In the genomic region with DNA sequence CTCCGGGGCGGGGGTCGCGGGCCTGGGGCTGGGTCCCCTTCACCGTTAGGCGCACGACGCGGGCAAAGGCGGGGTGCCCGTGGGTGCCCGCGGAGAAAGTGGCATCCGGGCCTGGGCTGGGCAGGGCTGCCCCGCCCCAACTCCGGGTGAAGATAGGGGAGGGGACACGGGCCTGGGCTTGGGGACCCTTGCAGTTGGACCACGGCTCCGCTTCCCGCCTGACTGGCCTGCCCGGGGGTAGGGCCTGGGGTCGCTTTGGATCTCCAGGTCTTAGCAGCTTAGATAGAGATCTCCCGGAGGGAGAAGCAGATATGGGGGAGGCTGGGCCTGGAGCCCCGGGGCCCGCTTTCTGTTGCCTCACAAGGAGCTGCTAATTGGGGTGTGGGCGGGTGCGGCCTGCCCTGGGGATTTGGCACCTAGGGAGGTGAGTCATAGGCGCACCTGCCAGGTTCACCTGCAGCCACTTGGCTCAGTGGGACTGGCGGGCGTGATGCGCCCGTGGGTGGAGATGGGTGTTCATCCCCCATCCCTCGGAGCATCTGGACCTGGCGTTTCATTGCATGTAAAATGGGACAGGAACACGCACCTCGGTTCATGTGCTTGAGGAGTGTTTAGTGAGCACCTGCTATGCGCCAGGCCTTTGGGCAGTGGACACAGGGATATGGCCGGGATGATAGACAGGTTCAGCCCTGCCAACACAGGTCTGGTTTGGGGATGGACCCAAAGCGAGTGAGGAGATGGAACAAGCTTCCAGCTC, we compare ENCODE assay signal across 8 cellular contexts. TPM values are rescaled to one million over a fixed set of nuclear protein-coding genes. Genes with fewer than 3 reads are reported as not detected.
DNase-seq lines count a peak whose midpoint lies in the region; ATAC-seq and TF ChIP-seq lines count a peak whose summit lies in the region.

No MANE protein-coding gene starts in this region.

- TF ChIP-seq POLR2A in heart left ventricle (IDR thresholded peaks at IDR 0.05) (no peak), gastroesophageal sphincter (IDR thresholded peaks at IDR 0.05) (no peak), sigmoid colon (IDR thresholded peaks at IDR 0.05) (no peak)

- 5 to 14% (median 6%) methylated on average over 19 to 39 of the region's 39 CpGs for WGBS in heart left ventricle, 4 donors
- WGBS in gastroesophageal sphincter (ENCODE audit: low coverage in 1 of 2), 2 donors = 0 to 10% methylated on average over 1 to 3 of the region's 39 CpGs
- 2 to 4% methylated on average over 39 of the region's 39 CpGs for WGBS in sigmoid colon, 2 donors

- intact Hi-C loops in heart left ventricle (cut with DNase I) = loop anchor here in 1 of 10 donors (5.0 kb wide), 1 partner anchor 137 kb away; a partner anchor contains a TSS
- intact Hi-C loops in cardiac septum (cut with DNase I) = no loop called here
- intact Hi-C loops in sigmoid colon (cut with DNase I) = loop anchor here (2.0 kb wide), 1 partner anchor 27 kb away; no protein-coding TSS in a partner anchor

- DNase-seq in heart left ventricle (peak in 1 of 5 donors; percentile 64), cardiac septum (ENCODE audit: low spot score) (no peak), LNCaP clone FGC (ENCODE audit: low read depth) (no peak), sigmoid colon (no peak), NOMO-1 treated with DMSO at 0.1 percent for 48 hours (lab: John Stamatoyannopoulos, UW; ENCODE audit: unreplicated experiment) (no peak)
- DNase-seq in activated T-cell treated with anti-CD3 and anti-CD28 coated beads, Interleukin-2, amount 50 U/mL, for 48 hours = peak; percentile 52 to 57
- DNase-seq in effector CD4-positive, alpha-beta T cell = no peak

- H3K27me3 ChIP-seq in heart left ventricle = no peaks in the 10 kb centered on the region
- no peaks in the 10 kb centered on the region for H3K27me3 ChIP-seq in gastroesophageal sphincter
- no peaks in the 10 kb centered on the region for H3K27me3 ChIP-seq in sigmoid colon

- H3K4me1 ChIP-seq in heart left ventricle (peaks cover 0 to 57% (median 43%) of the 10 kb centered on the region in 12 donors), gastroesophageal sphincter (peaks cover 0 to 65% (median 28%) of the 10 kb centered on the region in 3 donors), sigmoid colon (peaks cover 0 to 53% (median 47%) of the 10 kb centered on the region in 4 donors)

- no peak for ATAC-seq in heart left ventricle
- no peak for ATAC-seq in gastroesophageal sphincter

- TF ChIP-seq CTCF in heart left ventricle (IDR thresholded peaks at IDR 0.05) (no peak), LNCaP clone FGC (IDR thresholded peaks at IDR 0.05; ENCODE audit: control insufficient read depth, extremely low read depth, insufficient read depth) (no peak), gastroesophageal sphincter (IDR thresholded peaks at IDR 0.05) (no peak), sigmoid colon (IDR thresholded peaks at IDR 0.05) (no peak)

- TF ChIP-seq EP300 in gastroesophageal sphincter (IDR thresholded peaks at IDR 0.05) (no peak), sigmoid colon (IDR thresholded peaks at IDR 0.05) (no peak)

- H3K9me3 ChIP-seq in heart left ventricle (no peaks in the 10 kb centered on the region), gastroesophageal sphincter (no peaks in the 10 kb centered on the region), sigmoid colon (no peaks in the 10 kb centered on the region)

- H3K27ac ChIP-seq in heart left ventricle (peak overlapping the region in 11 of 12 donors; percentile 60 to 80 (median 75)), gastroesophageal sphincter (peak overlapping the region in 3 of 4 donors; percentile 70 to 83 (median 74)), sigmoid colon (peak overlapping the region; percentile 64 to 81 (median 76))

- peaks cover 0 to 22% (median 14%) of the 10 kb centered on the region in 9 donors for H3K36me3 ChIP-seq in heart left ventricle
- H3K36me3 ChIP-seq in gastroesophageal sphincter = peaks cover 0 to 26% of the 10 kb centered on the region in 2 donors
- H3K36me3 ChIP-seq in sigmoid colon = peaks cover 0 to 15% (median 5%) of the 10 kb centered on the region in 4 donors

- H3K4me3 ChIP-seq in heart left ventricle (peak overlapping the region; percentile 83 to 99 (median 94)), LNCaP clone FGC (ENCODE audit: low read depth, low read length) (peak overlapping the region; percentile 96), gastroesophageal sphincter (peak overlapping the region; percentile 95), sigmoid colon (peak overlapping the region; percentile 84 to 100 (median 96))

RNA-seq across cellular contexts. Expression of a gene that starts 0.6 kb away (rescaled TPM):
- 10 to 100 TPM; 19.5 to 47.9 (median 24.1) TPM for total RNA-seq in heart left ventricle
- 10 to 100 TPM; 17.1 to 20.0 TPM for polyA plus RNA-seq in heart left ventricle
- total RNA-seq in cardiac septum = 27.5 TPM
- 10 to 100 TPM; 18.8 to 47.3 (median 23.9) TPM for total RNA-seq in gastroesophageal sphincter
- 10 to 100 TPM; 13.3 to 35.8 (median 16.6) TPM for total RNA-seq in sigmoid colon
- 10 to 100 TPM; 13.8 to 20.6 (median 15.7) TPM for polyA plus RNA-seq in sigmoid colon

RNA-seq across cellular contexts. Expression of a gene that starts 31.4 kb away (rescaled TPM):
- total RNA-seq in heart left ventricle (1 to 10 TPM in 4 of 9 donors, under 1 TPM in 5; 0.29 to 3.3 (median 0.77) TPM), cardiac septum (1.0 TPM), gastroesophageal sphincter (1 to 10 TPM; 1.1 to 4.1 (median 3.2) TPM), sigmoid colon (1 to 10 TPM; 1.8 to 5.8 (median 4.4) TPM)
- polyA plus RNA-seq in heart left ventricle (under 1 TPM; 0.34 to 0.49 TPM), sigmoid colon (10 to 100 TPM in 1 of 3 donors, 1 to 10 TPM in 2; 1.2 to 14.4 (median 2.5) TPM)

RNA-seq across cellular contexts. Expression of a gene that starts 31.8 kb away (rescaled TPM):
- total RNA-seq in heart left ventricle (1 to 10 TPM in 1 of 9 donors, under 1 TPM in 7, not detected in 1; 0.02 to 1.1 (median 0.09) TPM), cardiac septum (0.30 TPM), gastroesophageal sphincter (under 1 TPM; under 0.01 to 0.40 (median 0.15) TPM), sigmoid colon (under 1 TPM; 0.16 to 0.83 (median 0.70) TPM)
- polyA plus RNA-seq in heart left ventricle (under 1 TPM; 0.04 to 0.19 TPM), sigmoid colon (under 1 TPM; under 0.01 to 0.60 (median 0.23) TPM)

Comparison
In these comparisons a context has a peak if more than half of its experiments do, and no peak if none do; other contexts are left out.
1. DNase-seq: peak in activated T-cell treated with anti-CD3 and anti-CD28 coated beads, Interleukin-2, amount 50 U/mL, for 48 hours (2 of 2); none in cardiac septum (single experiment), LNCaP clone FGC (single experiment), sigmoid colon (single experiment), effector CD4-positive, alpha-beta T cell (single experiment) and NOMO-1 treated with DMSO at 0.1 percent for 48 hours (single experiment).
2. Peak in every context shown above with its lines, with median percentiles within 50 percentile points of each other: H3K27ac ChIP-seq and H3K4me3 ChIP-seq.